ENCODE assay signal across 2 cellular contexts in the genomic region with DNA sequence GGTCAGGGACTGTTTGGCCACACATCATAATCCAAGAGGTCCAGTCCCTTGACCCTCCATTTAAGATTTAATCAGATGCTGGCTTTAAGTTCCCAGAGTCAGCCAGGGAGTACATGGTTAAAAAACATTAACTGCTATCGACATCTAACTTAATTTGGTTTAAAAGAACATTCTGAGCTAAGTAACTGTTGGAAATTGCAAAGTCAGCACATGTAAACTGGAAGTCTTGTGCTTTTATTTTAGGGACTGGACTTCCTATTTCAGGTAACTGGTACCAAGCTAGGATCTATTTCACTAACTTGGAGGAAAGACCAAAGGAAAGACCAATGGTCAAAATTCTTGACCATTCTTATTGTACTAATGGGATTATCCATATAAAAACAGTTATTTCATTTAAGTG.
TF ChIP-seq lines count a peak whose summit lies in the region.

No MANE protein-coding gene starts in this region.

TF ChIP-seq in HepG2, 621 proteins besides CTCF, POLR2A, EP300 and RAD21:
- TF ChIP-seq MAFF (IDR thresholded peaks at IDR 0.05; ENCODE audit: low read depth, low read length) (peak; percentile 92), MAFK (conservative IDR thresholded peaks at IDR 0.05 in 1 of 2, IDR thresholded peaks at IDR 0.05 in 1 of 2; ENCODE audit: low read length in 2 of 2) (peak; percentile 92 to 96)
- TF ChIP-seq, protein P1, sequence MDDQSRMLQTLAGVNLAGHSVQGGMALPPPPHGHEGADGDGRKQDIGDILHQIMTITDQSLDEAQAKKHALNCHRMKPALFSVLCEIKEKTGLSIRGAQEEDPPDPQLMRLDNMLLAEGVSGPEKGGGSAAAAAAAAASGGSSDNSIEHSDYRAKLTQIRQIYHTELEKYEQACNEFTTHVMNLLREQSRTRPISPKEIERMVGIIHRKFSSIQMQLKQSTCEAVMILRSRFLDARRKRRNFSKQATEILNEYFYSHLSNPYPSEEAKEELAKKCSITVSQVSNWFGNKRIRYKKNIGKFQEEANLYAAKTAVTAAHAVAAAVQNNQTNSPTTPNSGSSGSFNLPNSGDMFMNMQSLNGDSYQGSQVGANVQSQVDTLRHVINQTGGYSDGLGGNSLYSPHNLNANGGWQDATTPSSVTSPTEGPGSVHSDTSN (CRISPR knock-in tag; IDR thresholded peaks at IDR 0.05; ENCODE audit: borderline replicate concordance): no peak

TF ChIP-seq in H1, 55 proteins besides CTCF, POLR2A, EP300 and RAD21:
- TF ChIP-seq, protein P2, sequence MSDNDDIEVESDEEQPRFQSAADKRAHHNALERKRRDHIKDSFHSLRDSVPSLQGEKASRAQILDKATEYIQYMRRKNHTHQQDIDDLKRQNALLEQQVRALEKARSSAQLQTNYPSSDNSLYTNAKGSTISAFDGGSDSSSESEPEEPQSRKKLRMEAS (IDR thresholded peaks at IDR 0.05): no peak
- TF ChIP-seq MAFK (IDR thresholded peaks at IDR 0.05; ENCODE audit: low read depth, low read length): peak; percentile 48; the same call in 1 of the 2 replicates
- no peak for TF ChIP-seq EGR1 (IDR thresholded peaks at IDR 0.05; ENCODE audit: borderline replicate concordance, low read depth, low read length)
